8 cellular contexts compared by ENCODE assay signal in genomic region chr11:60970369-60970774, GRCh38. TPM values are rescaled to one million over a fixed set of nuclear protein-coding genes. Genes with fewer than 3 reads are reported as not detected.
DNase-seq lines count a peak whose midpoint lies in the region; ATAC-seq and TF ChIP-seq lines count a peak whose summit lies in the region.

No MANE protein-coding gene starts in this region.

- TF ChIP-seq CTCF in AG10803 (conservative IDR thresholded peaks at IDR 0.05; ENCODE audit: low read length) (peak; percentile 89), fibroblast of mammary gland (conservative IDR thresholded peaks at IDR 0.05; ENCODE audit: control insufficient read depth, insufficient read depth, low read depth, low read length) (peak; percentile 75), parathyroid adenoma (IDR thresholded peaks at IDR 0.05) (peak; percentile 73)

- H3K79me2 ChIP-seq in parathyroid adenoma, result no peaks in the 10 kb centered on the region

- H3K4me1 ChIP-seq in NT2/D1 (ENCODE audit: insufficient read depth, insufficient read length), result no peaks in the 10 kb centered on the region
- no peaks in the 10 kb centered on the region for H3K4me1 ChIP-seq in parathyroid adenoma

- no peak overlapping the region for H2AFZ ChIP-seq in parathyroid adenoma

- H3K4me3 ChIP-seq in AG10803 (ENCODE audit: low read length) (no peak overlapping the region), NT2/D1 (ENCODE audit: insufficient read length, low read depth) (no peak overlapping the region), fibroblast of mammary gland (ENCODE audit: control insufficient read depth, low read depth, low read length) (no peak overlapping the region), parathyroid adenoma (ENCODE audit: low read depth, low read length) (no peak overlapping the region)

- no peaks in the 10 kb centered on the region for H3K36me3 ChIP-seq in NT2/D1 (ENCODE audit: insufficient read depth, insufficient read length, low read length)
- no peaks in the 10 kb centered on the region for H3K36me3 ChIP-seq in parathyroid adenoma (ENCODE audit: control insufficient read depth, insufficient read depth, low read length)

- H3K27me3 ChIP-seq in NT2/D1 (ENCODE audit: insufficient read depth, insufficient read length) (peaks cover 6% of the 10 kb centered on the region), parathyroid adenoma (ENCODE audit: control insufficient read depth, insufficient read depth, low read length) (no peaks in the 10 kb centered on the region)

- H3K9ac ChIP-seq in NT2/D1 (ENCODE audit: insufficient read length, low read depth) (no peak overlapping the region), parathyroid adenoma (no peak overlapping the region)

- H3K27ac ChIP-seq in parathyroid adenoma, result no peak overlapping the region

- no peak overlapping the region for H3K4me2 ChIP-seq in parathyroid adenoma (ENCODE audit: low read length)

- ATAC-seq in GM19463 (IDR thresholded peaks at IDR 0.05; ENCODE audit: unreplicated experiment), result peak; percentile 54
- ATAC-seq in GM18520 (IDR thresholded peaks at IDR 0.05; ENCODE audit: unreplicated experiment), result no peak

- DNase-seq in AG10803 (ENCODE audit: low read depth) (peak; percentile 33), NT2/D1 (ENCODE audit: low read depth, low spot score) (peak; percentile 46), activated T-cell treated with anti-CD3 and anti-CD28 coated beads for 48 hours (ENCODE audit: low read depth) (peak; percentile 77), fibroblast of mammary gland (ENCODE audit: low read depth) (peak; percentile 28), ureter (ENCODE audit: low spot score) (no peak)

- H3K9me3 ChIP-seq in NT2/D1 (ENCODE audit: insufficient read depth, low read length), result peaks cover 7% of the 10 kb centered on the region; the same call in 1 of the 2 replicates
- H3K9me3 ChIP-seq in parathyroid adenoma (ENCODE audit: control insufficient read depth, low read length), result no peaks in the 10 kb centered on the region

RNA-seq across cellular contexts. Expression of gene CD6, which starts 1.1 kb away (rescaled TPM):
- 4.2 TPM for total RNA-seq in ureter

RNA-seq across cellular contexts. Expression of gene SLC15A3, which starts 18.4 kb away (rescaled TPM):
- 32.3 TPM for total RNA-seq in ureter

RNA-seq across cellular contexts. Expression of gene TMEM132A, which starts 46.1 kb away (rescaled TPM):
- total RNA-seq in ureter, result 8.0 TPM

RNA-seq across cellular contexts. Expression of gene TMEM109, which starts 56.4 kb away (rescaled TPM):
- 86.8 TPM for total RNA-seq in ureter
